Comparison of ENCODE assay signal across 17 cellular contexts in genomic region chr1:230548357-230548756, GRCh38.
DNase-seq lines count a peak whose midpoint lies in the region; TF ChIP-seq lines count a peak whose summit lies in the region.
"Had no signal": no experiment of that assay in that cellular context is flagged by ENCODE, and none has a peak within 500 bp of the region (broad histone marks: within the 10 kb centered on the region; RNA-seq: fewer than 3 reads in every experiment).

No MANE protein-coding gene starts in this region.

- H3K27me3 ChIP-seq in MM.1S (replicated peaks; ENCODE audit: insufficient read depth, low read length) = no peaks in the 10 kb centered on the region
- no peaks in the 10 kb centered on the region for H3K27me3 ChIP-seq in effector memory CD4-positive, alpha-beta T cell (replicated peaks; ENCODE audit: control insufficient read depth, insufficient read depth, low read length, poor library complexity, severe bottlenecking)
- H3K27me3 ChIP-seq: adrenal gland had no signal

- H2AFZ ChIP-seq in MM.1S (ENCODE audit: low read length) = no peak overlapping the region

- H3K4me3 Mint-ChIP-seq in osteocyte (ENCODE audit: unreplicated experiment) = no peak overlapping the region
- H3K4me3 Mint-ChIP-seq: IgD-negative memory B cell; T-helper 1 cell treated with Interleukin-12 subunit alpha and Interleukin-12 subunit beta and Interleukin-4 antibody, amounts not matched to agents 30 μg/mL and 1 μg/mL, for 36 hours had no signal

- H3K4me1 Mint-ChIP-seq in osteocyte (ENCODE audit: unreplicated experiment) = no peaks in the 10 kb centered on the region
- H3K4me1 Mint-ChIP-seq: IgD-negative memory B cell had no signal

- H3K9ac ChIP-seq in MM.1S (ENCODE audit: low read length) = no peak overlapping the region

- H3K4me3 ChIP-seq in MM.1S (ENCODE audit: low read length) = no peak overlapping the region
- no peak overlapping the region for H3K4me3 ChIP-seq in effector memory CD4-positive, alpha-beta T cell (ENCODE audit: insufficient read depth, low read depth, low read length, poor library complexity, severe bottlenecking)
- H3K4me3 ChIP-seq: adrenal gland, left lung, spleen had no signal

- TF ChIP-seq CTCF in MM.1S (IDR thresholded peaks at IDR 0.05; ENCODE audit: low read length) (no peak), osteocyte (IDR thresholded peaks at IDR 0.05) (no peak)

- H3K9me3 ChIP-seq in MM.1S (replicated peaks; ENCODE audit: insufficient read depth, low read length) = no peaks in the 10 kb centered on the region
- no peaks in the 10 kb centered on the region for H3K9me3 ChIP-seq in effector memory CD4-positive, alpha-beta T cell (ENCODE audit: control insufficient read depth, low read length)
- H3K9me3 ChIP-seq: adrenal gland, left lung, spleen had no signal

- no peaks in the 10 kb centered on the region for H3K36me3 ChIP-seq in MM.1S (replicated peaks; ENCODE audit: insufficient read depth, low read length)
- no peaks in the 10 kb centered on the region for H3K36me3 ChIP-seq in effector memory CD4-positive, alpha-beta T cell (ENCODE audit: control insufficient read depth, insufficient read depth, low read length)
- H3K36me3 ChIP-seq: adrenal gland, left lung, spleen had no signal

- H3K9me3 Mint-ChIP-seq in osteocyte (ENCODE audit: unreplicated experiment) = no peaks in the 10 kb centered on the region
- H3K9me3 Mint-ChIP-seq: T-helper 1 cell treated with Interleukin-12 subunit alpha and Interleukin-12 subunit beta and Interleukin-4 antibody, amounts not matched to agents 30 μg/mL and 1 μg/mL, for 36 hours had no signal

- no peaks in the 10 kb centered on the region for H3F3A ChIP-seq in MM.1S (ENCODE audit: insufficient read depth, low read length)

- no peak overlapping the region for H3K4me2 ChIP-seq in MM.1S (ENCODE audit: low read depth, low read length)

- no peaks in the 10 kb centered on the region for H4K20me1 ChIP-seq in MM.1S (ENCODE audit: insufficient read depth, low read length)

- H3K27ac Mint-ChIP-seq in osteocyte (ENCODE audit: unreplicated experiment) = no peak overlapping the region
- H3K27ac Mint-ChIP-seq: T-helper 1 cell treated with Interleukin-12 subunit alpha and Interleukin-12 subunit beta and Interleukin-4 antibody, amounts not matched to agents 30 μg/mL and 1 μg/mL, for 36 hours had no signal

- no peaks in the 10 kb centered on the region for H3K79me2 ChIP-seq in MM.1S (ENCODE audit: low read length)

- H3K4me1 ChIP-seq in MM.1S (ENCODE audit: low read length) = no peaks in the 10 kb centered on the region
- H3K4me1 ChIP-seq in effector memory CD4-positive, alpha-beta T cell (ENCODE audit: control insufficient read depth, insufficient read depth, low read length, poor library complexity, severe bottlenecking) = no peaks in the 10 kb centered on the region
- H3K4me1 ChIP-seq: left lung, spleen had no signal

- peak overlapping the region; percentile 55 for H3K27ac ChIP-seq in cingulate gyrus (ENCODE audit: low read depth, low read length)
- no peak overlapping the region for H3K27ac ChIP-seq in MM.1S (ENCODE audit: low read length)
- H3K27ac ChIP-seq in effector memory CD4-positive, alpha-beta T cell (ENCODE audit: insufficient read depth, low read length, poor library complexity, severe bottlenecking) = no peak overlapping the region
- H3K27ac ChIP-seq: adrenal gland, left lung, spleen had no signal

- DNase-seq in COLO668 (lab: John Stamatoyannopoulos, UW; ENCODE audit: unreplicated experiment) = peak; percentile 84
- peak; percentile 77 for DNase-seq in DMS79 treated with DMSO at 0.1 percent for 48 hours (lab: John Stamatoyannopoulos, UW)
- peak; percentile 41 for DNase-seq in NCI-H2196 (lab: John Stamatoyannopoulos, UW; ENCODE audit: unreplicated experiment)
- DNase-seq in MM.1S = no peak
- no peak for DNase-seq in effector memory CD4-positive, alpha-beta T cell
- DNase-seq in osteocyte (ENCODE audit: extremely low spot score, unreplicated experiment) = no peak
- DNase-seq in NOMO-1 (lab: John Stamatoyannopoulos, UW; ENCODE audit: unreplicated experiment in 2 of 2) = no peak
- DNase-seq: activated CD8-positive, alpha-beta memory T cell treated with anti-CD3 and anti-CD28 coated beads, Interleukin-2, amount 50 U/mL, for 48 hours; activated effector memory CD4-positive, alpha-beta T cell treated with Interleukin-2 at 50 U/mL for 16 hours; adrenal gland; DMS 273 treated with DMSO at 0.1 percent for 48 hours; left lung; NCI-H446 treated with DMSO at 0.1 percent for 48 hours; spleen had no signal

- H3K27me3 Mint-ChIP-seq in osteocyte (ENCODE audit: unreplicated experiment) = peaks cover 19% of the 10 kb centered on the region

- no peaks in the 10 kb centered on the region for H3K9me2 ChIP-seq in MM.1S (replicated peaks; ENCODE audit: insufficient read depth, low read length)

- no peaks in the 10 kb centered on the region for H3K36me3 Mint-ChIP-seq in osteocyte (ENCODE audit: unreplicated experiment)
- H3K36me3 Mint-ChIP-seq: IgD-negative memory B cell had no signal

Comparison
In these comparisons a context has a peak if more than half of its experiments do, and no peak if none do; other contexts are left out.
1. DNase-seq: peak in COLO668 (single experiment), DMS79 treated with DMSO at 0.1 percent for 48 hours (single experiment) and NCI-H2196 (single experiment); none in MM.1S (single experiment), effector memory CD4-positive, alpha-beta T cell (0 of 3), osteocyte (single experiment) and NOMO-1 (0 of 2).